8 cellular contexts compared by ENCODE assay signal in the genomic region with DNA sequence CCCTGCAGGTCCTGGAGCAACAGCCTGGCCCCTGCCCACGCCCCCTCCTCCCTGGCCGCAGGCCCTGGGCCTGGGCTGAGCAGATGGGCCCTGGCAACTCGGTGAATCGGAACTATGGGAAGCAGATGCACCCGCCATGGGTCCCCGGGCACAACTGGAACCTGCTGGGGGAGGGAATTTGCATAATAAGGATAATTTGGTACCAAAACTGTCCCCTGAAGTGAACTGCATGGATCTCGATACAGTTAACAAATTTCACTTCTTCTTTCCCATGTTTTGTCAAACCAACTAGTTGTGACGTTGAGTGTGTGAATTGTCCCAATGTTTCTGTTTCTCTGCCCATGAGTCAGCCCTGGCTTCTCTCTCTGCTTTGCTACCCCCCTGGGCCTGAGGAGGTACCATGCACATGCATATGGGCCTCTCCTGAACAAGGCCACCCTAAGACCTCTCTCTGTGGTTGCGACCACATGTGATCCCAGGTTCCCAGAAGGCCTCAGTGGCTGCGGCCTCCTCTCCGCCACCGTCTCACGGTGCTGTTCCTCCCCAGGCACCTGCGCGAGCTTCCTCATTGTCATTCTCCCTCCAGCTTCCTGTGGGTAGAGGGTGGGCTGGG. TPM values are rescaled to one million over a fixed set of nuclear protein-coding genes. Genes with fewer than 3 reads are reported as not detected.
DNase-seq lines count a peak whose midpoint lies in the region; ATAC-seq and TF ChIP-seq lines count a peak whose summit lies in the region.

No MANE protein-coding gene starts in this region.

- H3K9me2 ChIP-seq in GM23338 (ENCODE audit: insufficient read depth): no peaks in the 10 kb centered on the region; the same call in 1 of the 2 replicates

- intact Hi-C loops in mucosa of descending colon (cut with DNase I, micrococcal nuclease): no loop called here
- intact Hi-C loops in adrenal gland (cut with DNase I): loop anchor here (5.0 to 10.0 kb wide), 2 partner anchors 198 to 315 kb away; a partner anchor contains a TSS

- H3K9me3 ChIP-seq in mucosa of descending colon (no peaks in the 10 kb centered on the region), adrenal gland (replicated peaks in 1 of 3) (no peaks in the 10 kb centered on the region)

- H3K36me3 Mint-ChIP-seq in IgD-negative memory B cell (peaks cover 8% of the 10 kb centered on the region), GM23338 (ENCODE audit: low read depth) (no peaks in the 10 kb centered on the region)

- H3K27ac Mint-ChIP-seq in IgD-negative memory B cell (peak overlapping the region; percentile 92 to 98 (median 98)), GM23338 (no peak overlapping the region)

- H3K79me2 ChIP-seq in GM23338 (replicated peaks; ENCODE audit: insufficient read depth): no peaks in the 10 kb centered on the region

- 70 to 85% (median 74%) methylated on average over 13 to 15 of the region's 15 CpGs for WGBS in adrenal gland, 4 donors

- TF ChIP-seq CTCF in mucosa of descending colon (IDR thresholded peaks at IDR 0.05) (no peak), adrenal gland (IDR thresholded peaks at IDR 0.05) (no peak), GM23338 (conservative IDR thresholded peaks at IDR 0.05; ENCODE audit: low read depth in 2 of 2) (no peak)

- no peak overlapping the region for H2AFZ ChIP-seq in GM23338

- no peak overlapping the region for H3K27ac ChIP-seq in adrenal gland
- H3K27ac ChIP-seq in GM23338 (ENCODE audit: low read depth): no peak overlapping the region

- no peak overlapping the region for H3K4me2 ChIP-seq in GM23338

- H3K36me3 ChIP-seq in mucosa of descending colon (ENCODE audit: low read depth) (no peaks in the 10 kb centered on the region), adrenal gland (replicated peaks in 1 of 2) (no peaks in the 10 kb centered on the region), GM23338 (ENCODE audit: insufficient read depth) (no peaks in the 10 kb centered on the region)

- H3K4me3 ChIP-seq in mucosa of descending colon (no peak overlapping the region), adrenal gland (no peak overlapping the region), GM23338 (no peak overlapping the region)

- H3K27me3 Mint-ChIP-seq in IgD-negative memory B cell (peaks cover 2% of the 10 kb centered on the region), GM23338 (ENCODE audit: insufficient read depth, low read depth, poor library complexity) (peaks cover 6% of the 10 kb centered on the region)

- H3K4me1 Mint-ChIP-seq in IgD-negative memory B cell (peaks cover 82 to 94% (median 90%) of the 10 kb centered on the region in 3 donors), GM23338 (peaks cover 6% of the 10 kb centered on the region; the same call in 2 of the 3 replicates)

- no peaks in the 10 kb centered on the region for H3K9me3 Mint-ChIP-seq in IgD-negative memory B cell
- no peaks in the 10 kb centered on the region for H3K9me3 Mint-ChIP-seq in GM23338

- no peak for TF ChIP-seq POLR2A in adrenal gland (IDR thresholded peaks at IDR 0.05)

- no peaks in the 10 kb centered on the region for H3F3A ChIP-seq in GM23338 (replicated peaks; ENCODE audit: low read depth)

- H3K4me1 ChIP-seq in mucosa of descending colon (ENCODE audit: low read depth) (no peaks in the 10 kb centered on the region), adrenal gland (replicated peaks in 1 of 2) (no peaks in the 10 kb centered on the region), GM23338 (ENCODE audit: insufficient read depth) (no peaks in the 10 kb centered on the region; the same call in 1 of the 2 replicates)

- DNase-seq in mucosa of descending colon (peak in 1 of 3 donors; percentile 68), middle frontal gyrus (ENCODE audit: extremely low spot score, low spot score) (no peak), kidney glomerular epithelial cell (lab: John Stamatoyannopoulos, UW) (no peak), adrenal gland (no peak), GM23338 (ENCODE audit: low spot score) (no peak)

- no peaks in the 10 kb centered on the region for H3K27me3 ChIP-seq in adrenal gland
- no peaks in the 10 kb centered on the region for H3K27me3 ChIP-seq in GM23338 (ENCODE audit: insufficient read depth)

- H4K20me1 ChIP-seq in GM23338 (replicated peaks; ENCODE audit: insufficient read depth): no peaks in the 10 kb centered on the region

- H3K4me3 Mint-ChIP-seq in IgD-negative memory B cell (peak overlapping the region; percentile 39 to 93 (median 72)), GM23338 (no peak overlapping the region)

- ATAC-seq in GM18861 (IDR thresholded peaks at IDR 0.05; ENCODE audit: unreplicated experiment) (peak; percentile 50), GM21723 (IDR thresholded peaks at IDR 0.05; ENCODE audit: unreplicated experiment) (peak; percentile 67), mucosa of descending colon (peak; percentile 46), GM23338 (no peak)

TF ChIP-seq in GM23338, 12 proteins besides CTCF, POLR2A, EP300 and RAD21 (continues in another document):
- TF ChIP-seq, protein P1, sequence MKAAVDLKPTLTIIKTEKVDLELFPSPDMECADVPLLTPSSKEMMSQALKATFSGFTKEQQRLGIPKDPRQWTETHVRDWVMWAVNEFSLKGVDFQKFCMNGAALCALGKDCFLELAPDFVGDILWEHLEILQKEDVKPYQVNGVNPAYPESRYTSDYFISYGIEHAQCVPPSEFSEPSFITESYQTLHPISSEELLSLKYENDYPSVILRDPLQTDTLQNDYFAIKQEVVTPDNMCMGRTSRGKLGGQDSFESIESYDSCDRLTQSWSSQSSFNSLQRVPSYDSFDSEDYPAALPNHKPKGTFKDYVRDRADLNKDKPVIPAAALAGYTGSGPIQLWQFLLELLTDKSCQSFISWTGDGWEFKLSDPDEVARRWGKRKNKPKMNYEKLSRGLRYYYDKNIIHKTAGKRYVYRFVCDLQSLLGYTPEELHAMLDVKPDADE (IDR thresholded peaks at IDR 0.05): no peak
- TF ChIP-seq CREB1 (CRISPR knock-in tag; IDR thresholded peaks at IDR 0.05; ENCODE audit: low read depth): no peak
- TF ChIP-seq STAT1 (IDR thresholded peaks at IDR 0.05; ENCODE audit: unreplicated experiment): no peak
- TF ChIP-seq JUNB (IDR thresholded peaks at IDR 0.05; ENCODE audit: unreplicated experiment): no peak
- no peak for TF ChIP-seq EZH2phosphoT487 (IDR thresholded peaks at IDR 0.05; ENCODE audit: unreplicated experiment)
- TF ChIP-seq, protein P2, sequence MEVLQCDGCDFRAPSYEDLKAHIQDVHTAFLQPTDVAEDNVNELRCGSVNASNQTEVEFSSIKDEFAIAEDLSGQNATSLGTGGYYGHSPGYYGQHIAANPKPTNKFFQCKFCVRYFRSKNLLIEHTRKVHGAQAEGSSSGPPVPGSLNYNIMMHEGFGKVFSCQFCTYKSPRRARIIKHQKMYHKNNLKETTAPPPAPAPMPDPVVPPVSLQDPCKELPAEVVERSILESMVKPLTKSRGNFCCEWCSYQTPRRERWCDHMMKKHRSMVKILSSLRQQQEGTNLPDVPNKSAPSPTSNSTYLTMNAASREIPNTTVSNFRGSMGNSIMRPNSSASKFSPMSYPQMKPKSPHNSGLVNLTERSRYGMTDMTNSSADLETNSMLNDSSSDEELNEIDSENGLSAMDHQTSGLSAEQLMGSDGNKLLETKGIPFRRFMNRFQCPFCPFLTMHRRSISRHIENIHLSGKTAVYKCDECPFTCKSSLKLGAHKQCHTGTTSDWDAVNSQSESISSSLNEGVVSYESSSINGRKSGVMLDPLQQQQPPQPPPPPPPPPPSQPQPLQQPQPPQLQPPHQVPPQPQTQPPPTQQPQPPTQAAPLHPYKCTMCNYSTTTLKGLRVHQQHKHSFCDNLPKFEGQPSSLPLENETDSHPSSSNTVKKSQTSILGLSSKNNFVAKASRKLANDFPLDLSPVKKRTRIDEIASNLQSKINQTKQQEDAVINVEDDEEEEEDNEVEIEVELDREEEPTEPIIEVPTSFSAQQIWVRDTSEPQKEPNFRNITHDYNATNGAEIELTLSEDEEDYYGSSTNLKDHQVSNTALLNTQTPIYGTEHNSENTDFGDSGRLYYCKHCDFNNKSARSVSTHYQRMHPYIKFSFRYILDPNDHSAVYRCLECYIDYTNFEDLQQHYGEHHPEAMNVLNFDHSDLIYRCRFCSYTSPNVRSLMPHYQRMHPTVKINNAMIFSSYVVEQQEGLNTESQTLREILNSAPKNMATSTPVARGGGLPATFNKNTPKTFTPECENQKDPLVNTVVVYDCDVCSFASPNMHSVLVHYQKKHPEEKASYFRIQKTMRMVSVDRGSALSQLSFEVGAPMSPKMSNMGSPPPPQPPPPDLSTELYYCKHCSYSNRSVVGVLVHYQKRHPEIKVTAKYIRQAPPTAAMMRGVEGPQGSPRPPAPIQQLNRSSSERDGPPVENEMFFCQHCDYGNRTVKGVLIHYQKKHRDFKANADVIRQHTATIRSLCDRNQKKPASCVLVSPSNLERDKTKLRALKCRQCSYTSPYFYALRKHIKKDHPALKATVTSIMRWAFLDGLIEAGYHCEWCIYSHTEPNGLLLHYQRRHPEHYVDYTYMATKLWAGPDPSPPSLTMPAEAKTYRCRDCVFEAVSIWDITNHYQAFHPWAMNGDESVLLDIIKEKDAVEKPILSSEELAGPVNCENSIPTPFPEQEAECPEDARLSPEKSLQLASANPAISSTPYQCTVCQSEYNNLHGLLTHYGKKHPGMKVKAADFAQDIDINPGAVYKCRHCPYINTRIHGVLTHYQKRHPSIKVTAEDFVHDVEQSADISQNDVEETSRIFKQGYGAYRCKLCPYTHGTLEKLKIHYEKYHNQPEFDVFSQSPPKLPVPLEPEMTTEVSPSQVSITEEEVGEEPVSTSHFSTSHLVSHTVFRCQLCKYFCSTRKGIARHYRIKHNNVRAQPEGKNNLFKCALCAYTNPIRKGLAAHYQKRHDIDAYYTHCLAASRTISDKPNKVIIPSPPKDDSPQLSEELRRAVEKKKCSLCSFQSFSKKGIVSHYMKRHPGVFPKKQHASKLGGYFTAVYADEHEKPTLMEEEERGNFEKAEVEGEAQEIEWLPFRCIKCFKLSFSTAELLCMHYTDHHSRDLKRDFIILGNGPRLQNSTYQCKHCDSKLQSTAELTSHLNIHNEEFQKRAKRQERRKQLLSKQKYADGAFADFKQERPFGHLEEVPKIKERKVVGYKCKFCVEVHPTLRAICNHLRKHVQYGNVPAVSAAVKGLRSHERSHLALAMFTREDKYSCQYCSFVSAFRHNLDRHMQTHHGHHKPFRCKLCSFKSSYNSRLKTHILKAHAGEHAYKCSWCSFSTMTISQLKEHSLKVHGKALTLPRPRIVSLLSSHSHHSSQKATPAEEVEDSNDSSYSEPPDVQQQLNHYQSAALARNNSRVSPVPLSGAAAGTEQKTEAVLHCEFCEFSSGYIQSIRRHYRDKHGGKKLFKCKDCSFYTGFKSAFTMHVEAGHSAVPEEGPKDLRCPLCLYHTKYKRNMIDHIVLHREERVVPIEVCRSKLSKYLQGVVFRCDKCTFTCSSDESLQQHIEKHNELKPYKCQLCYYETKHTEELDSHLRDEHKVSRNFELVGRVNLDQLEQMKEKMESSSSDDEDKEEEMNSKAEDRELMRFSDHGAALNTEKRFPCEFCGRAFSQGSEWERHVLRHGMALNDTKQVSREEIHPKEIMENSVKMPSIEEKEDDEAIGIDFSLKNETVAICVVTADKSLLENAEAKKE (CRISPR knock-in tag; IDR thresholded peaks at IDR 0.05): no peak

RNA-seq across cellular contexts. Expression of a gene that starts 40.2 kb away (rescaled TPM):
- 7.4 TPM for polyA plus RNA-seq in IgD-negative memory B cell
- 1 to 10 TPM; 5.4 to 8.5 (median 6.2) TPM for total RNA-seq in mucosa of descending colon
- 1 to 10 TPM; 4.5 to 9.8 (median 7.7) TPM for total RNA-seq in adrenal gland
- polyA plus RNA-seq in adrenal gland: 1 to 10 TPM; 4.0 to 8.1 (median 7.9) TPM
- total RNA-seq in GM23338 (2014; rRNA removed; shearing (Covaris generic)): 15.8 and 24.9 TPM in 2 replicates
- 5.5 and 6.6 TPM in 2 replicates for polyA plus RNA-seq in GM23338 (2016; fragmentation: Nextera tagmentation; extraction: Ambion mirVana)

Comparison
In these comparisons a context has a peak if more than half of its experiments do, and no peak if none do; other contexts are left out.
1. intact Hi-C loops: an anchor here in adrenal gland (5.0 to 10.0 kb wide); none called in mucosa of descending colon.